ENCODE assay signal across 18 cellular contexts in the genomic region with DNA sequence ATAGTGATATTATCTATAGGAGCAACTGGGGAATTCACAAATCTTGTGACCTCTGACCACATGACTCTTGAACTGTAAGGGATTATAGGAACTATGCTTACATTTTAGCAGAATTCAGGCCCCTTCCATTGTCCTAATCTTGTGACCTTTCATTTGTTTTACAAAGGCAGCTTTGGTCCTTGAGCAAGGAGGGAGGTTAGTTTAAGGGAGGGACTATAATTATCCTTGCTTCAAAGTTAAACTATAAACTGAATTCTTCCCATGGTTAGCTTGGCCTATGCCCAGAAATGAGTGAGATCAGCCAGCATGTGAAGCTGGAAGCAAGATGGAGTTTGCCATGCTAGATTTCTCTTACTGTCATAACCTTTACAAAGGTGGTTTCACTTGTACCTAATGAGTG. TPM values are rescaled to one million over a fixed set of nuclear protein-coding genes. Genes with fewer than 3 reads are reported as not detected.
DNase-seq lines count a peak whose midpoint lies in the region; ATAC-seq, FAIRE-seq and TF ChIP-seq lines count a peak whose summit lies in the region.
"Had no signal": no experiment of that assay in that cellular context is flagged by ENCODE, and none has a peak within 500 bp of the region (broad histone marks: within the 10 kb centered on the region; RNA-seq: fewer than 3 reads in every experiment).

No MANE protein-coding gene starts in this region.

- no peaks in the 10 kb centered on the region for H3K27me3 ChIP-seq in adipocyte (replicated peaks; ENCODE audit: control insufficient read depth, insufficient read depth, low read length)
- no peaks in the 10 kb centered on the region for H3K27me3 ChIP-seq in pancreas
- no peaks in the 10 kb centered on the region for H3K27me3 ChIP-seq in heart right ventricle

- H3K36me3 ChIP-seq in adipocyte (ENCODE audit: control insufficient read depth, insufficient read depth, low read length, severe bottlenecking) = no peaks in the 10 kb centered on the region
- H3K36me3 ChIP-seq in pancreas = no peaks in the 10 kb centered on the region
- H3K36me3 ChIP-seq in heart right ventricle = no peaks in the 10 kb centered on the region

- H3K9me3 ChIP-seq in adipocyte (ENCODE audit: control insufficient read depth, low read length) = no peaks in the 10 kb centered on the region
- no peaks in the 10 kb centered on the region for H3K9me3 ChIP-seq in pancreas
- H3K9me3 ChIP-seq in heart right ventricle = no peaks in the 10 kb centered on the region

- DNase-seq in EH (ENCODE audit: low read depth) (peak; percentile 59), adipocyte (ENCODE audit: low read depth) (peak; percentile 30), fibroblast of villous mesenchyme (ENCODE audit: low read depth) (peak; percentile 31), pancreas (peak in 1 of 6 donors; percentile 18), heart right ventricle (no peak), HPDE6-E6E7 (ENCODE audit: extremely low spot score) (no peak)
- no peak for DNase-seq in activated naive CD4-positive, alpha-beta T cell treated with anti-CD3 and anti-CD28 coated beads, Interleukin-2, amount 50 U/mL, for 16 hours
- DNase-seq: DMS53, Karpas-422, MM.1S, NCI-H1105, NCI-H1694 treated with DMSO at 0.1 percent for 48 hours, NCI-H2171, NCI-H82, SHP77 had no signal

- H3K9ac ChIP-seq in adipocyte (ENCODE audit: low read length) = no peak overlapping the region

- H3K4me3 ChIP-seq in adipocyte (ENCODE audit: low read length) (no peak overlapping the region), fibroblast of villous mesenchyme (ENCODE audit: low read depth, low read length) (no peak overlapping the region), pancreas (no peak overlapping the region), heart right ventricle (no peak overlapping the region)

- TF ChIP-seq CTCF in fibroblast of villous mesenchyme (IDR thresholded peaks at IDR 0.05; ENCODE audit: insufficient read depth, low read depth, low read length) (no peak), pancreas (IDR thresholded peaks at IDR 0.05) (no peak), heart right ventricle (IDR thresholded peaks at IDR 0.05) (no peak)

- no peak for FAIRE-seq in pancreas (lab: Jason Lieb, UNC)
- FAIRE-seq: GM12891 had no signal

- ATAC-seq in pancreas (peak in 3 of 4 donors; percentile 50 to 77 (median 74)), heart right ventricle (no peak), HG03095 (IDR thresholded peaks at IDR 0.05; ENCODE audit: unreplicated experiment) (no peak)
- ATAC-seq: Panc1 had no signal

- intact Hi-C loops in pancreas (cut with DNase I) = no loop called here
- intact Hi-C loops in heart right ventricle (cut with DNase I) = no loop called here

- H3K4me1 ChIP-seq in adipocyte (ENCODE audit: control insufficient read depth, insufficient read depth, low read length) = peaks cover 3% of the 10 kb centered on the region
- H3K4me1 ChIP-seq in pancreas = peaks cover 0 to 4% (median 0%) of the 10 kb centered on the region in 3 donors
- H3K4me1 ChIP-seq in heart right ventricle = peaks cover 0 to 15% (median 0%) of the 10 kb centered on the region in 9 donors

- H3K27ac ChIP-seq in pancreas = no peak overlapping the region
- H3K27ac ChIP-seq in heart right ventricle = no peak overlapping the region

RNA-seq across cellular contexts. Expression of a gene that starts 51.2 kb away (rescaled TPM):
- total RNA-seq in fibroblast of villous mesenchyme (288 and 293 TPM in 2 replicates), pancreas (100 to 1,000 TPM in 1 of 6 donors, 10 to 100 TPM in 5; 44.5 to 161 (median 57.0) TPM), heart right ventricle (10 to 100 TPM; 61.9 to 97.8 (median 74.5) TPM)
- polyA plus RNA-seq in pancreas (10 to 100 TPM; 42.6 to 43.8 TPM), heart right ventricle (10 to 100 TPM; 59.3 to 60.6 TPM)

Comparison
In these comparisons a context has a peak if more than half of its experiments do, and no peak if none do; other contexts are left out.
1. DNase-seq: peak in EH (single experiment), adipocyte (single experiment) and fibroblast of villous mesenchyme (single experiment); none in heart right ventricle (0 of 2), activated naive CD4-positive, alpha-beta T cell treated with anti-CD3 and anti-CD28 coated beads, Interleukin-2, amount 50 U/mL, for 16 hours (single experiment) and HPDE6-E6E7 (single experiment).
2. ATAC-seq: peak in pancreas (3 of 4); none in heart right ventricle (0 of 8) and HG03095 (single experiment).